Comparison of ENCODE assay signal across 1 cellular context in genomic region chr11:35145249-35145648, GRCh38.
TF ChIP-seq lines count a peak whose summit lies in the region.

No MANE protein-coding gene starts in this region.

TF ChIP-seq in IMR-90, 13 proteins besides CTCF, POLR2A, EP300 and RAD21 (continued from another document):
- TF ChIP-seq NFE2L2 (IDR thresholded peaks at IDR 0.05; ENCODE audit: low read depth, low read length) (no peak), ELK1 (IDR thresholded peaks at IDR 0.05; ENCODE audit: borderline replicate concordance, low read depth, low read length) (no peak), CHD1 (IDR thresholded peaks at IDR 0.05; ENCODE audit: low read depth, low read length) (no peak)
TF ChIP-seq in IMR-90: peak in this region for 0.
